8 cellular contexts compared by ENCODE assay signal in genomic region chr3:150414273-150414672, GRCh38. TPM values are rescaled to one million over a fixed set of nuclear protein-coding genes. Genes with fewer than 3 reads are reported as not detected.
A peak's percentile ranks its signal among the peaks of the same experiment; 100 is the strongest.
DNase-seq lines count a peak whose midpoint lies in the region; ATAC-seq and TF ChIP-seq lines count a peak whose summit lies in the region.

No MANE protein-coding gene starts in this region.

- no peaks in the 10 kb centered on the region for H3K9me3 ChIP-seq in spleen

- intact Hi-C loops in activated CD4-positive, alpha-beta memory T cell treated with anti-CD3 and anti-CD28 coated beads for 36 hours (cut with micrococcal nuclease), result loop anchor here (5.0 kb wide), 1 partner anchor 788 kb away; the partner anchor contains the start of gene GPR171
- intact Hi-C loops in head of caudate nucleus (cut with DNase I) (loop anchor here (5.0 kb wide), 1 partner anchor 83 kb away; no protein-coding TSS in a partner anchor), spleen (cut with DNase I; ENCODE audit: low total_unique reads) (loop anchor here (5.0 kb wide), 1 partner anchor 83 kb away; no protein-coding TSS in a partner anchor)

- 52 to 63% (median 58%) methylated on average over 2 of the region's 2 CpGs for WGBS in spleen, 5 donors

- POLR2A ChIA-PET in activated CD4-positive, alpha-beta memory T cell treated with anti-CD3 and anti-CD28 coated beads for 36 hours (lab: Charles Lee), result no interaction called here

- no peaks in the 10 kb centered on the region for H3K27me3 ChIP-seq in spleen (replicated peaks in 1 of 7)

- H3K4me3 ChIP-seq in spleen, result peak overlapping the region in 6 of 8 donors; percentile 9 to 91 (median 88)

- no peak for TF ChIP-seq CTCF in spleen (IDR thresholded peaks at IDR 0.05 in 8 of 11, conservative IDR thresholded peaks at IDR 0.05 in 3 of 11)

- H3K9me3 Mint-ChIP-seq in activated naive CD4-positive, alpha-beta T cell treated with anti-CD3 and anti-CD28 coated beads, Interleukin-2, amount 10 ng/mL, durations not matched to agents 7 days and 5 days, result no peaks in the 10 kb centered on the region
- H3K9me3 Mint-ChIP-seq in activated CD4-positive, alpha-beta memory T cell treated with anti-CD3 and anti-CD28 coated beads for 36 hours, result no peaks in the 10 kb centered on the region

- H3K36me3 Mint-ChIP-seq in activated naive CD4-positive, alpha-beta T cell treated with anti-CD3 and anti-CD28 coated beads, Interleukin-2, amount 10 ng/mL, durations not matched to agents 7 days and 5 days, result peaks cover 45% of the 10 kb centered on the region
- H3K36me3 Mint-ChIP-seq in activated CD4-positive, alpha-beta memory T cell treated with anti-CD3 and anti-CD28 coated beads for 36 hours, result peaks cover 33% of the 10 kb centered on the region

- H3K27me3 Mint-ChIP-seq in activated naive CD4-positive, alpha-beta T cell treated with anti-CD3 and anti-CD28 coated beads, Interleukin-2, amount 10 ng/mL, durations not matched to agents 7 days and 5 days, result peaks cover under 1% of the 10 kb centered on the region
- no peaks in the 10 kb centered on the region for H3K27me3 Mint-ChIP-seq in activated CD4-positive, alpha-beta memory T cell treated with anti-CD3 and anti-CD28 coated beads for 36 hours

- peak overlapping the region; percentile 41 for H3K4me3 Mint-ChIP-seq in activated naive CD4-positive, alpha-beta T cell treated with anti-CD3 and anti-CD28 coated beads, Interleukin-2, amount 10 ng/mL, durations not matched to agents 7 days and 5 days
- H3K4me3 Mint-ChIP-seq in activated CD4-positive, alpha-beta memory T cell treated with anti-CD3 and anti-CD28 coated beads for 36 hours, result peak overlapping the region; percentile 57

- H3K4me1 ChIP-seq in spleen, result peaks cover 13 to 90% (median 85%) of the 10 kb centered on the region in 6 donors

- H3K27ac ChIP-seq in spleen, result no peak overlapping the region

- no peak overlapping the region for H3K27ac Mint-ChIP-seq in activated naive CD4-positive, alpha-beta T cell treated with anti-CD3 and anti-CD28 coated beads, Interleukin-2, amount 10 ng/mL, durations not matched to agents 7 days and 5 days
- H3K27ac Mint-ChIP-seq in activated CD4-positive, alpha-beta memory T cell treated with anti-CD3 and anti-CD28 coated beads for 36 hours, result no peak overlapping the region

- CTCF ChIA-PET in activated naive CD4-positive, alpha-beta T cell treated with anti-CD3 and anti-CD28 coated beads, Interleukin-2, amount 10 ng/mL, durations not matched to agents 7 days and 5 days (lab: Charles Lee), result no interaction called here
- CTCF ChIA-PET in activated CD4-positive, alpha-beta memory T cell treated with anti-CD3 and anti-CD28 coated beads for 36 hours (lab: Charles Lee), result no interaction called here

- H3K4me1 Mint-ChIP-seq in activated naive CD4-positive, alpha-beta T cell treated with anti-CD3 and anti-CD28 coated beads, Interleukin-2, amount 10 ng/mL, durations not matched to agents 7 days and 5 days, result peaks cover 62% of the 10 kb centered on the region
- peaks cover 62% of the 10 kb centered on the region for H3K4me1 Mint-ChIP-seq in activated CD4-positive, alpha-beta memory T cell treated with anti-CD3 and anti-CD28 coated beads for 36 hours (ENCODE audit: low read depth)

- no peak for ATAC-seq in GM19463 (IDR thresholded peaks at IDR 0.05; ENCODE audit: unreplicated experiment)

- peaks cover 0 to 12% (median 0%) of the 10 kb centered on the region in 6 donors for H3K36me3 ChIP-seq in spleen

- no peak for DNase-seq in activated naive CD4-positive, alpha-beta T cell treated with anti-CD3 and anti-CD28 coated beads, Interleukin-2, amount 10 ng/mL, durations not matched to agents 7 days and 5 days
- DNase-seq in activated naive CD4-positive, alpha-beta T cell (lab: John Stamatoyannopoulos, UW), result no peak
- no peak for DNase-seq in activated CD4-positive, alpha-beta memory T cell treated with anti-CD3 and anti-CD28 coated beads for 36 hours
- DNase-seq in head of caudate nucleus (peak in 29 of 42 donors; percentile 14 to 84 (median 56)), spleen (no peak), NCI-H2081 treated with DMSO at 0.1 percent for 48 hours (lab: John Stamatoyannopoulos, UW) (no peak), GDM1 (lab: John Stamatoyannopoulos, UW) (no peak)

- no peak for TF ChIP-seq POLR2A in spleen (IDR thresholded peaks at IDR 0.05)

RNA-seq across cellular contexts. Expression of gene TSC22D2, which starts 6.2 kb away (rescaled TPM):
- 10 to 100 TPM; 12.3 to 13.7 TPM for total RNA-seq in activated CD4-positive, alpha-beta memory T cell treated with anti-CD3 and anti-CD28 coated beads for 36 hours
- 10 to 100 TPM; 19.8 to 34.8 (median 28.7) TPM for total RNA-seq in spleen
- polyA plus RNA-seq in spleen, result 10 to 100 TPM in 1 of 3 donors, 1 to 10 TPM in 2; 8.4 to 10.3 (median 9.8) TPM

Comparison
In these comparisons a context has a peak if more than half of its experiments do, and no peak if none do; other contexts are left out.
1. DNase-seq: peak in head of caudate nucleus (29 of 42); none in activated naive CD4-positive, alpha-beta T cell treated with anti-CD3 and anti-CD28 coated beads, Interleukin-2, amount 10 ng/mL, durations not matched to agents 7 days and 5 days (single experiment), activated naive CD4-positive, alpha-beta T cell (0 of 4), activated CD4-positive, alpha-beta memory T cell treated with anti-CD3 and anti-CD28 coated beads for 36 hours (single experiment), spleen (single experiment), NCI-H2081 treated with DMSO at 0.1 percent for 48 hours (single experiment) and GDM1 (single experiment).